Comparison of ENCODE assay signal across 1 cellular context in the genomic region with DNA sequence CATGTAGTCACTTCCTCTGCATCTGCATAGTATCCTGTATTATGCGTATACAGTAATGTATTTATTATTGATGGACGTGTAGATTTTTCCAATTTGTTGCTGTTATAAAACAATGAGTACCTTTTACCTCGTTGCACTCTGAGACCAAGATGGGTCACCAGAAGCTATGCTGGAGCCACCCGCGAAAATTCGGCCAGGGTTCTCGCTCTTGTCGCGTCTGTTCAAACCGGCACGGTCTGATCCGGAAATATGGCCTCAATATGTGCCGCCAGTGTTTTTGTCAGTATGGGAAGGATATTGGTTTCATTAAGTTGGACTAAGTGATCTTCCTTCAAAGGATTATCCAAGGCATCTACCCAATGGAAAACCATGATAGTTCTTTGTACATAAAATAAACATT.
TF ChIP-seq lines count a peak whose summit lies in the region.

No MANE protein-coding gene starts in this region.

TF ChIP-seq in WTC11, 78 proteins besides CTCF, POLR2A, EP300 and RAD21 (continued from another document):
- TF ChIP-seq, protein P1, sequence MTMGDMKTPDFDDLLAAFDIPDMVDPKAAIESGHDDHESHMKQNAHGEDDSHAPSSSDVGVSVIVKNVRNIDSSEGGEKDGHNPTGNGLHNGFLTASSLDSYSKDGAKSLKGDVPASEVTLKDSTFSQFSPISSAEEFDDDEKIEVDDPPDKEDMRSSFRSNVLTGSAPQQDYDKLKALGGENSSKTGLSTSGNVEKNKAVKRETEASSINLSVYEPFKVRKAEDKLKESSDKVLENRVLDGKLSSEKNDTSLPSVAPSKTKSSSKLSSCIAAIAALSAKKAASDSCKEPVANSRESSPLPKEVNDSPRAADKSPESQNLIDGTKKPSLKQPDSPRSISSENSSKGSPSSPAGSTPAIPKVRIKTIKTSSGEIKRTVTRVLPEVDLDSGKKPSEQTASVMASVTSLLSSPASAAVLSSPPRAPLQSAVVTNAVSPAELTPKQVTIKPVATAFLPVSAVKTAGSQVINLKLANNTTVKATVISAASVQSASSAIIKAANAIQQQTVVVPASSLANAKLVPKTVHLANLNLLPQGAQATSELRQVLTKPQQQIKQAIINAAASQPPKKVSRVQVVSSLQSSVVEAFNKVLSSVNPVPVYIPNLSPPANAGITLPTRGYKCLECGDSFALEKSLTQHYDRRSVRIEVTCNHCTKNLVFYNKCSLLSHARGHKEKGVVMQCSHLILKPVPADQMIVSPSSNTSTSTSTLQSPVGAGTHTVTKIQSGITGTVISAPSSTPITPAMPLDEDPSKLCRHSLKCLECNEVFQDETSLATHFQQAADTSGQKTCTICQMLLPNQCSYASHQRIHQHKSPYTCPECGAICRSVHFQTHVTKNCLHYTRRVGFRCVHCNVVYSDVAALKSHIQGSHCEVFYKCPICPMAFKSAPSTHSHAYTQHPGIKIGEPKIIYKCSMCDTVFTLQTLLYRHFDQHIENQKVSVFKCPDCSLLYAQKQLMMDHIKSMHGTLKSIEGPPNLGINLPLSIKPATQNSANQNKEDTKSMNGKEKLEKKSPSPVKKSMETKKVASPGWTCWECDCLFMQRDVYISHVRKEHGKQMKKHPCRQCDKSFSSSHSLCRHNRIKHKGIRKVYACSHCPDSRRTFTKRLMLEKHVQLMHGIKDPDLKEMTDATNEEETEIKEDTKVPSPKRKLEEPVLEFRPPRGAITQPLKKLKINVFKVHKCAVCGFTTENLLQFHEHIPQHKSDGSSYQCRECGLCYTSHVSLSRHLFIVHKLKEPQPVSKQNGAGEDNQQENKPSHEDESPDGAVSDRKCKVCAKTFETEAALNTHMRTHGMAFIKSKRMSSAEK (CRISPR knock-in tag; IDR thresholded peaks at IDR 0.05; ENCODE audit: borderline replicate concordance) = no peak
- TF ChIP-seq ETV6 (CRISPR knock-in tag; IDR thresholded peaks at IDR 0.05) = no peak
- no peak for TF ChIP-seq GTF2I (CRISPR knock-in tag; conservative IDR thresholded peaks at IDR 0.05)
- TF ChIP-seq NFE2L1 (CRISPR knock-in tag; IDR thresholded peaks at IDR 0.05) = no peak
